In genomic region chr13:108176685-108177274, GRCh38 we compare ENCODE assay signal across 9 cellular contexts. TPM values are rescaled to one million over a fixed set of nuclear protein-coding genes. Genes with fewer than 3 reads are reported as not detected.
DNase-seq lines count a peak whose midpoint lies in the region; ATAC-seq, FAIRE-seq and TF ChIP-seq lines count a peak whose summit lies in the region.
"Had no signal": no experiment of that assay in that cellular context is flagged by ENCODE, and none has a peak within 500 bp of the region (broad histone marks: within the 10 kb centered on the region; RNA-seq: fewer than 3 reads in every experiment).

No MANE protein-coding gene starts in this region.

- H3K27me3 ChIP-seq in GM12878 (replicated peaks in 1 of 2; ENCODE audit: control insufficient read depth in 2 of 2, insufficient read depth in 2 of 2, low read length in 1 of 2) (no peaks in the 10 kb centered on the region), upper lobe of right lung (no peaks in the 10 kb centered on the region)

- TF ChIP-seq CTCF in GM12878 (IDR thresholded peaks at IDR 0.05 in 2 of 3, conservative IDR thresholded peaks at IDR 0.05 in 1 of 3; ENCODE audit: control insufficient read depth in 2 of 3, extremely low read depth in 1 of 3, insufficient read depth in 1 of 3, low read depth in 3 of 3, low read length in 3 of 3) (peak; percentile 41 to 56 (median 45)), upper lobe of right lung (IDR thresholded peaks at IDR 0.05) (peak; percentile 49)

- CTCF ChIA-PET in HEK293T (lab: Yijun Ruan, JAX), result no interaction called here
- CTCF ChIA-PET in GM12878 (lab: Yijun Ruan, JAX), result interaction anchor here (0.9 to 2.0 kb wide), 9 partner anchors 20 to 719 kb away, joined by 3 to 7 read pairs (median 3); no protein-coding TSS in a partner anchor

- BruUV-seq in GM12878 (replicated peaks; lab: Mats Ljungman, UMichigan), result no TSS peak

- peak; percentile 91 for FAIRE-seq in G401.6 (lab: Jason Lieb, UNC)
- FAIRE-seq in GM12878 (lab: Jason Lieb, UNC), result peak; percentile 13

- peak; percentile 7 for DNase-seq in HEK293T (ENCODE audit: extremely low spot score)
- peak in 3 of 5 experiments; percentile 30 to 38 (median 37) for DNase-seq in T-helper 2 cell
- no peak for DNase-seq in GM12878 (ENCODE audit: low read depth, low spot score)
- DNase-seq in medulla oblongata (ENCODE audit: extremely low spot score), result peak; percentile 28
- no peak for DNase-seq in upper lobe of right lung
- no peak for DNase-seq in NCI-H2029 treated with DMSO at 0.1 percent for 48 hours (lab: John Stamatoyannopoulos, UW)

- H3K4me1 ChIP-seq in GM12878 (ENCODE audit: control insufficient read depth, insufficient read depth, low read length) (no peaks in the 10 kb centered on the region), upper lobe of right lung (no peaks in the 10 kb centered on the region)

- no peaks in the 10 kb centered on the region; the same call in 2 of the 3 replicates for H3K9me3 ChIP-seq in GM12878 (replicated peaks; ENCODE audit: control insufficient read depth, insufficient read depth, low read length)
- no peaks in the 10 kb centered on the region for H3K9me3 ChIP-seq in upper lobe of right lung

- in situ Hi-C loops in GM12878 (cut with MboI), result no loop called here

- H3K79me2 ChIP-seq in GM12878 (ENCODE audit: control insufficient read depth, insufficient read depth, low read length), result no peaks in the 10 kb centered on the region

- TF ChIP-seq POLR2A in GM12878 (IDR thresholded peaks at IDR 0.05; ENCODE audit: low read depth, low read length), result no peak

- H3K27ac ChIP-seq in GM12878 (ENCODE audit: control insufficient read depth, insufficient read depth) (no peak overlapping the region), upper lobe of right lung (no peak overlapping the region)
- H3K27ac ChIP-seq: SK-N-MC had no signal

- RAD21 ChIA-PET in GM12878 (lab: Charles Lee; ENCODE audit: unreplicated experiment), result no interaction called here

- 19% methylated on average over 6 of the region's 8 CpGs for WGBS in GM12878 (ENCODE audit: insufficient coverage, insufficient replicate concordance, low lambda C conversion rate, missing lambda C conversion rate)

- no peak for TF ChIP-seq EP300 in GM12878 (IDR thresholded peaks at IDR 0.05; ENCODE audit: borderline replicate concordance in 1 of 2, control insufficient read depth in 1 of 2, low read depth in 2 of 2, low read length in 2 of 2)

- no peaks in the 10 kb centered on the region for H4K20me1 ChIP-seq in GM12878 (ENCODE audit: control insufficient read depth, insufficient read depth)

- H3K36me3 ChIP-seq in GM12878 (ENCODE audit: control insufficient read depth in 2 of 2, insufficient read depth in 2 of 2, low read length in 1 of 2), result no peaks in the 10 kb centered on the region
- H3K36me3 ChIP-seq in upper lobe of right lung, result no peaks in the 10 kb centered on the region

- no peak overlapping the region for H2AFZ ChIP-seq in GM12878 (ENCODE audit: control insufficient read depth, low read depth, low read length)

- ATAC-seq in GM12878 (peak; percentile 79), upper lobe of right lung (no peak), HG02973 (IDR thresholded peaks at IDR 0.05; ENCODE audit: unreplicated experiment) (no peak)

- no peak overlapping the region for H3K4me2 ChIP-seq in GM12878 (ENCODE audit: control insufficient read depth, insufficient read depth)

- intact Hi-C loops in GM12878 (cut with micrococcal nuclease; ENCODE audit: unreplicated experiment), result loop anchor here (5.0 kb wide), 1 partner anchor 721 kb away; no protein-coding TSS in a partner anchor
- intact Hi-C loops in upper lobe of right lung (cut with DNase I), result no loop called here

- POLR2A ChIA-PET in HEK293T (lab: Yijun Ruan, JAX), result no interaction called here
- POLR2A ChIA-PET in GM12878 (lab: Charles Lee), result no interaction called here

- SMC1A ChIA-PET in GM12878 (lab: Charles Lee; ENCODE audit: uncharacterized antibody, unreplicated experiment), result interaction anchor here (0.7 kb wide), 1 partner anchor 32 kb away, joined by 3 read pairs; no protein-coding TSS in a partner anchor

- H3K4me3 ChIP-seq in GM12878 (no peak overlapping the region), upper lobe of right lung (no peak overlapping the region)
- H3K4me3 ChIP-seq: SK-N-MC had no signal

- no peak overlapping the region for H3K9ac ChIP-seq in GM12878 (ENCODE audit: control insufficient read depth, insufficient read depth, low read length)

- peak; percentile 43 for TF ChIP-seq RAD21 in GM12878 (IDR thresholded peaks at IDR 0.05; ENCODE audit: insufficient read depth, low read depth, low read length)

TF ChIP-seq in HEK293T, 16 proteins besides CTCF, POLR2A, EP300 and RAD21 (continues in another document):
- no peak for TF ChIP-seq TARDBP (IDR thresholded peaks at IDR 0.05)
- no peak for TF ChIP-seq ARNT (IDR thresholded peaks at IDR 0.05)
- TF ChIP-seq HDGF (IDR thresholded peaks at IDR 0.05; ENCODE audit: borderline replicate concordance), result no peak
- no peak for TF ChIP-seq ELF4 (IDR thresholded peaks at IDR 0.05)
- TF ChIP-seq SP1 (IDR thresholded peaks at IDR 0.05), result no peak
- no peak for TF ChIP-seq PKNOX1 (IDR thresholded peaks at IDR 0.05)
- TF ChIP-seq FOXM1 (IDR thresholded peaks at IDR 0.05; ENCODE audit: borderline replicate concordance), result no peak
- TF ChIP-seq NFRKB (IDR thresholded peaks at IDR 0.05), result no peak
- no peak for TF ChIP-seq FOXK2 (IDR thresholded peaks at IDR 0.05)

TF ChIP-seq in GM12878, 131 proteins besides CTCF, POLR2A, EP300 and RAD21:
- TF ChIP-seq BRCA1 (IDR thresholded peaks at IDR 0.05; ENCODE audit: low read depth, low read length) (no peak), SMC3 (IDR thresholded peaks at IDR 0.05; ENCODE audit: borderline replicate concordance, low read length) (peak; percentile 50; the same call in 1 of the 2 replicates), BCL3 (IDR thresholded peaks at IDR 0.05; ENCODE audit: borderline replicate concordance, insufficient read depth, low read depth, low read length, poor library complexity, severe bottlenecking) (no peak), MYC (IDR thresholded peaks at IDR 0.05; ENCODE audit: insufficient read depth, insufficient read length, insufficient replicate concordance, low read length, severe bottlenecking) (no peak), RELA (IDR thresholded peaks at IDR 0.05; ENCODE audit: borderline replicate concordance, partially characterized antibody) (no peak), MAX (IDR thresholded peaks at IDR 0.05; ENCODE audit: low read depth, low read length) (no peak), SMAD5 (IDR thresholded peaks at IDR 0.05; ENCODE audit: low read depth) (no peak), JUND (IDR thresholded peaks at IDR 0.05; ENCODE audit: low read depth, low read length) (no peak)

RNA-seq across cellular contexts. Expression of gene LIG4, which starts 38.6 kb away (rescaled TPM):
- total RNA-seq in GM12878 (2013; cell fraction: nucleolus; rRNA removed), result 18.6 and 19.1 TPM in 2 replicates
- total RNA-seq in GM12878 (2014; rRNA removed), result 7.8 and 10.2 TPM in 2 replicates
- 12.6 and 12.9 TPM in 2 replicates for total RNA-seq in GM12878 (2014; rRNA removed; fragmentation: Illumina TruSeq; extraction: Trizol)
- total RNA-seq in GM12878 (2021), result 7.7 and 8.3 TPM in 2 replicates
- polyA plus RNA-seq in GM12878 (2011; ENCODE audit: low read depth), result 3.1 TPM
- polyA plus RNA-seq in GM12878 (2011; rRNA removed), result 11.0 and 16.6 TPM in 2 replicates
- polyA plus RNA-seq in GM12878 (2011; cell fraction: cytosol; rRNA removed), result 2.8 and 3.5 TPM in 2 replicates
- 10.3 and 12.2 TPM in 2 replicates for polyA plus RNA-seq in GM12878 (2011; cell fraction: nucleus; rRNA removed)
- 4.3 and 6.0 TPM in 2 replicates for polyA plus RNA-seq in GM12878 (2012)
- polyA plus RNA-seq in GM12878 (2014; fragmentation: Illumina TruSeq; extraction: Trizol), result 15.0 and 20.5 TPM in 2 replicates
- 1 to 10 TPM; 2.3 to 5.1 TPM for polyA plus RNA-seq in GM12878 (2014; fragmentation: Nextera tagmentation; extraction: Ambion mirVana)
- polyA plus RNA-seq in GM12878 (2014; rRNA removed), result 8.4 and 8.6 TPM in 2 replicates
- 1 to 10 TPM; 8.4 to 9.2 TPM for polyA plus RNA-seq in GM12878 (2016; fragmentation: Nextera tagmentation; extraction: Ambion mirVana)
- 2.5 and 4.4 TPM in 2 replicates for polyA minus RNA-seq in GM12878 (2011; rRNA and poly(A)+ RNA removed)
- 2.5 and 3.1 TPM in 2 replicates for polyA minus RNA-seq in GM12878 (2011; cell fraction: cytosol; rRNA and poly(A)+ RNA removed)
- 2.3 and 3.2 TPM in 2 replicates for polyA minus RNA-seq in GM12878 (2011; cell fraction: nucleus; rRNA and poly(A)+ RNA removed)
- 10.9 TPM for total RNA-seq in upper lobe of right lung

RNA-seq across cellular contexts. Expression of gene ABHD13, which starts 41.4 kb away (rescaled TPM):
- total RNA-seq in GM12878 (2013; cell fraction: nucleolus; rRNA removed), result 12.1 and 14.3 TPM in 2 replicates
- 6.9 and 10.9 TPM in 2 replicates for total RNA-seq in GM12878 (2014; rRNA removed)
- 5.5 and 5.7 TPM in 2 replicates for total RNA-seq in GM12878 (2014; rRNA removed; fragmentation: Illumina TruSeq; extraction: Trizol)
- total RNA-seq in GM12878 (2021), result 6.5 and 6.8 TPM in 2 replicates
- polyA plus RNA-seq in GM12878 (2011; ENCODE audit: low read depth), result 2.4 TPM
- 10.7 and 15.9 TPM in 2 replicates for polyA plus RNA-seq in GM12878 (2011; rRNA removed)
- polyA plus RNA-seq in GM12878 (2011; cell fraction: cytosol; rRNA removed), result 2.8 and 2.9 TPM in 2 replicates
- polyA plus RNA-seq in GM12878 (2011; cell fraction: nucleus; rRNA removed), result 4.4 and 4.8 TPM in 2 replicates
- polyA plus RNA-seq in GM12878 (2012), result 4.7 and 4.8 TPM in 2 replicates
- polyA plus RNA-seq in GM12878 (2014; fragmentation: Illumina TruSeq; extraction: Trizol), result 7.6 and 12.1 TPM in 2 replicates
- polyA plus RNA-seq in GM12878 (2014; fragmentation: Nextera tagmentation; extraction: Ambion mirVana), result 1 to 10 TPM; 3.2 to 3.9 TPM
- polyA plus RNA-seq in GM12878 (2014; rRNA removed), result 4.8 and 6.1 TPM in 2 replicates
- 10 to 100 TPM in 1 of 2 experiments, 1 to 10 TPM in 1; 6.4 to 10.2 TPM for polyA plus RNA-seq in GM12878 (2016; fragmentation: Nextera tagmentation; extraction: Ambion mirVana)
- polyA minus RNA-seq in GM12878 (2011; rRNA and poly(A)+ RNA removed), result 4.5 and 5.1 TPM in 2 replicates
- polyA minus RNA-seq in GM12878 (2011; cell fraction: cytosol; rRNA and poly(A)+ RNA removed), result 1.7 and 2.0 TPM in 2 replicates
- 10.8 and 13.0 TPM in 2 replicates for polyA minus RNA-seq in GM12878 (2011; cell fraction: nucleus; rRNA and poly(A)+ RNA removed)
- total RNA-seq in upper lobe of right lung, result 12.8 TPM

Comparison
In these comparisons a context has a peak if more than half of its experiments do, and no peak if none do; other contexts are left out.
1. DNase-seq: peak in HEK293T (single experiment), T-helper 2 cell (3 of 5) and medulla oblongata (single experiment); none in GM12878 (single experiment), upper lobe of right lung (single experiment) and NCI-H2029 treated with DMSO at 0.1 percent for 48 hours (single experiment).